ENCODE assay signal across 12 cellular contexts in the genomic region with DNA sequence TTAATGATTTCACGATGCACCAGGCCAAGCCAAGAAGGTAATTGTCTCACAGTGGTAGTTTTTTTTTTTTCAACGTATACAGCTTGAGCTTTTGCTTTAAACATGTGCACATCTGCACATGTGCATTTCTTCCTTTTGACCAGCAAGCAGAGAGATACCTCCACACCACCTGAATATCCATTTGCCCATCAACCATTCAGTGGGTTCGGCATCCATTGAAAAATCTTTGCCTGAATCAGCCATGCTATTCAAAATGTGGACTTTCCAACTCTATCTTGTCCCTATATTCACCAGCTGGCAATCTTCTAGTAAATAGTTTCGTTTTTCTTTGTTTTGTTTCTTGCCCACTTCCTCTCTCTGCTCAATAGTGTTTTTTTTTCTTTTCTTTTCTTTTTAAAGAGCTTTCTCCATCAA. TPM values are rescaled to one million over a fixed set of nuclear protein-coding genes. Genes with fewer than 3 reads are reported as not detected.
DNase-seq lines count a peak whose midpoint lies in the region; ATAC-seq and TF ChIP-seq lines count a peak whose summit lies in the region.
"Had no signal": no experiment of that assay in that cellular context is flagged by ENCODE, and none has a peak within 500 bp of the region (broad histone marks: within the 10 kb centered on the region; RNA-seq: fewer than 3 reads in every experiment).

No MANE protein-coding gene starts in this region.

- TF ChIP-seq POLR2A in suprapubic skin (IDR thresholded peaks at IDR 0.05) = no peak

- H2BK12ac ChIP-seq in neuronal stem cell (ENCODE audit: low read length) = no peak overlapping the region

- H3K4me1 ChIP-seq in OCI-LY1 (ENCODE audit: insufficient read depth, low read length, severe bottlenecking) = peaks cover 26% of the 10 kb centered on the region
- no peaks in the 10 kb centered on the region for H3K4me1 ChIP-seq in neuronal stem cell (ENCODE audit: control insufficient read depth in 2 of 2, insufficient read depth in 1 of 2, low read depth in 1 of 2, low read length in 2 of 2)
- no peaks in the 10 kb centered on the region for H3K4me1 ChIP-seq in suprapubic skin
- H3K4me1 ChIP-seq: pancreas had no signal

- no peaks in the 10 kb centered on the region for H3K79me2 ChIP-seq in OCI-LY1 (ENCODE audit: insufficient read depth, low read length)

- H3K79me1 ChIP-seq in neuronal stem cell (ENCODE audit: low read depth, low read length) = no peaks in the 10 kb centered on the region

- no peak overlapping the region for H2BK120ac ChIP-seq in neuronal stem cell (ENCODE audit: low read depth, low read length)

- TF ChIP-seq EP300 in suprapubic skin (IDR thresholded peaks at IDR 0.05) = no peak

- no peak overlapping the region for H2BK15ac ChIP-seq in neuronal stem cell (ENCODE audit: low read length)

- peak overlapping the region; percentile 1 for H3K4me3 ChIP-seq in OCI-LY1 (ENCODE audit: low read depth, low read length, poor library complexity, severe bottlenecking)
- H3K4me3 ChIP-seq in neuronal stem cell (ENCODE audit: low read length in 2 of 2) = no peak overlapping the region
- no peak overlapping the region for H3K4me3 ChIP-seq in suprapubic skin
- H3K4me3 ChIP-seq: pancreas had no signal

- H3K4ac ChIP-seq in neuronal stem cell (ENCODE audit: low read length) = no peak overlapping the region

- peak; percentile 13 for DNase-seq in SIG-M5 treated with dmso at 0.1 percent for 504 hours (lab: John Stamatoyannopoulos, UW; ENCODE audit: unreplicated experiment)
- no peak for DNase-seq in SIG-M5 (lab: John Stamatoyannopoulos, UW)
- DNase-seq in neuronal stem cell (ENCODE audit: low spot score) = no peak
- no peak for DNase-seq in Ammon's horn (ENCODE audit: low spot score)
- DNase-seq in suprapubic skin (ENCODE audit: low spot score in 2 of 2) = no peak
- DNase-seq: 8988T, NCI-H2081 treated with DMSO at 0.1 percent for 48 hours, pancreas had no signal

- WGBS in neuronal stem cell (ENCODE audit: extremely low coverage in 2 of 2, insufficient read length in 2 of 2, insufficient replicate concordance in 1 of 2), 2 donors = no CpG with 5 or more reads among the region's 4 CpGs
- 51% methylated on average over 4 of the region's 4 CpGs for WGBS in suprapubic skin

- peak overlapping the region; percentile 47 for H3K9ac ChIP-seq in OCI-LY1 (ENCODE audit: low read length)
- no peak overlapping the region for H3K9ac ChIP-seq in neuronal stem cell (ENCODE audit: low read depth, low read length, poor library complexity)

- H3K9me3 ChIP-seq in OCI-LY1 (ENCODE audit: low read length) (no peaks in the 10 kb centered on the region), neuronal stem cell (replicated peaks in 1 of 2; ENCODE audit: control insufficient read depth in 2 of 2, insufficient read depth in 1 of 2, low read depth in 1 of 2, low read length in 2 of 2) (no peaks in the 10 kb centered on the region), suprapubic skin (no peaks in the 10 kb centered on the region)
- H3K9me3 ChIP-seq: pancreas had no signal

- no peak overlapping the region for H4K8ac ChIP-seq in neuronal stem cell (ENCODE audit: low read depth, low read length)

- no peaks in the 10 kb centered on the region for H3K27me3 ChIP-seq in OCI-LY1 (ENCODE audit: insufficient read depth, low read length)
- no peaks in the 10 kb centered on the region for H3K27me3 ChIP-seq in neuronal stem cell (ENCODE audit: control insufficient read depth in 3 of 3, insufficient read depth in 3 of 3, low read depth in 1 of 3, low read length in 3 of 3)
- peaks cover 4% of the 10 kb centered on the region for H3K27me3 ChIP-seq in suprapubic skin
- H3K27me3 ChIP-seq: pancreas had no signal

- H3K9me2 ChIP-seq in OCI-LY1 (ENCODE audit: low read depth, low read length) = no peaks in the 10 kb centered on the region

- H4K91ac ChIP-seq in neuronal stem cell (ENCODE audit: low read depth, low read length, poor library complexity) = no peak overlapping the region

- no peak overlapping the region for H3K14ac ChIP-seq in neuronal stem cell (ENCODE audit: low read length)

- peak; percentile 90 for ATAC-seq in HG02571 (IDR thresholded peaks at IDR 0.05; ENCODE audit: unreplicated experiment)
- ATAC-seq in GM18519 (IDR thresholded peaks at IDR 0.05; ENCODE audit: low FRiP score, unreplicated experiment) = no peak
- ATAC-seq: pancreas had no signal

- H3K18ac ChIP-seq in neuronal stem cell (ENCODE audit: low read length) = no peak overlapping the region

- H4K20me1 ChIP-seq in OCI-LY1 (ENCODE audit: insufficient read depth, low read length) = no peaks in the 10 kb centered on the region

- no peaks in the 10 kb centered on the region for H3F3A ChIP-seq in OCI-LY1 (ENCODE audit: insufficient read depth, low read length)

- H2AFZ ChIP-seq in OCI-LY1 (ENCODE audit: low read length) = peak overlapping the region; percentile 38
- H2AFZ ChIP-seq in neuronal stem cell (ENCODE audit: low read length) = peak overlapping the region; percentile 30

- peak overlapping the region; percentile 43 for H3K4me2 ChIP-seq in OCI-LY1 (ENCODE audit: low read length)
- no peak overlapping the region for H3K4me2 ChIP-seq in neuronal stem cell (ENCODE audit: insufficient read depth, low read length, poor library complexity, severe bottlenecking)

- H3K27ac ChIP-seq in OCI-LY1 (ENCODE audit: low read depth, low read length, poor library complexity, severe bottlenecking) (peak overlapping the region; percentile 87), neuronal stem cell (replicated peaks; ENCODE audit: low read length) (no peak overlapping the region), suprapubic skin (no peak overlapping the region)
- H3K27ac ChIP-seq: pancreas, VCaP had no signal

- TF ChIP-seq CTCF in OCI-LY1 (IDR thresholded peaks at IDR 0.05; ENCODE audit: low read length) (no peak), suprapubic skin (IDR thresholded peaks at IDR 0.05) (no peak)

- no peak overlapping the region for H2AK5ac ChIP-seq in neuronal stem cell (ENCODE audit: low read depth, low read length)

- no peak overlapping the region for H2BK5ac ChIP-seq in neuronal stem cell (ENCODE audit: low read length)

- H3K23ac ChIP-seq in neuronal stem cell (ENCODE audit: low read depth, low read length, poor library complexity) = no peak overlapping the region

- no peaks in the 10 kb centered on the region for H3K36me3 ChIP-seq in OCI-LY1 (ENCODE audit: insufficient read depth, low read length)
- no peaks in the 10 kb centered on the region for H3K36me3 ChIP-seq in neuronal stem cell (replicated peaks in 1 of 2; ENCODE audit: control insufficient read depth in 2 of 2, insufficient read depth in 2 of 2, low read length in 2 of 2)
- H3K36me3 ChIP-seq in suprapubic skin = no peaks in the 10 kb centered on the region
- H3K36me3 ChIP-seq: pancreas had no signal

RNA-seq across cellular contexts. Expression of gene TRA2A, which starts 7.7 kb away (rescaled TPM):
- polyA plus RNA-seq in neuronal stem cell (2013, experiment 1 of 2) = 93.0 TPM
- polyA plus RNA-seq in neuronal stem cell (2013, experiment 2 of 2) = 96.4 TPM
- total RNA-seq in suprapubic skin = 100 to 1,000 TPM in 1 of 4 donors, 10 to 100 TPM in 3; 36.3 to 119 (median 45.2) TPM

RNA-seq across cellular contexts. Expression of gene CCDC126, which starts 57.7 kb away (rescaled TPM):
- polyA plus RNA-seq in neuronal stem cell (2013, experiment 1 of 2) = 8.3 TPM
- polyA plus RNA-seq in neuronal stem cell (2013, experiment 2 of 2) = 7.8 TPM
- total RNA-seq in suprapubic skin = 10 to 100 TPM in 2 of 4 donors, 1 to 10 TPM in 2; 7.1 to 25.4 (median 11.5) TPM
